ENCODE assay signal across 1 cellular context in genomic region chr19:34306213-34306661, GRCh38.
TF ChIP-seq lines count a peak whose summit lies in the region.

No MANE protein-coding gene starts in this region.

TF ChIP-seq in HepG2, 621 proteins besides CTCF, POLR2A, EP300 and RAD21 (continued from another document and continues in another):
- TF ChIP-seq PAXIP1 (CRISPR knock-in tag; conservative IDR thresholded peaks at IDR 0.05) (peak; percentile 64), ZNF136 (CRISPR knock-in tag; IDR thresholded peaks at IDR 0.05; ENCODE audit: low read depth) (no peak), ZNF343 (CRISPR knock-in tag; IDR thresholded peaks at IDR 0.05) (no peak), TFDP2 (CRISPR knock-in tag; IDR thresholded peaks at IDR 0.05) (peak; percentile 48; the same call in 1 of the 2 replicates), ZNF567 (CRISPR knock-in tag; IDR thresholded peaks at IDR 0.05; ENCODE audit: borderline replicate concordance) (no peak), ZNF251 (CRISPR knock-in tag; IDR thresholded peaks at IDR 0.05) (no peak), MAX (IDR thresholded peaks at IDR 0.05) (peak; percentile 89), ZNF263 (CRISPR knock-in tag; IDR thresholded peaks at IDR 0.05) (no peak; the same call in 1 of the 2 replicates), HNRNPL (IDR thresholded peaks at IDR 0.05; ENCODE audit: low read depth, low read length) (0 out of 2 replicates have a peak, but pooled peaks have one; percentile 67), ZNF569 (CRISPR knock-in tag; IDR thresholded peaks at IDR 0.05; ENCODE audit: borderline replicate concordance) (no peak), ZNF232 (CRISPR knock-in tag; IDR thresholded peaks at IDR 0.05; ENCODE audit: borderline replicate concordance) (no peak; the same call in 1 of the 2 replicates), THYN1 (CRISPR knock-in tag; IDR thresholded peaks at IDR 0.05; ENCODE audit: borderline replicate concordance, low read depth) (no peak), NPAS2 (CRISPR knock-in tag; IDR thresholded peaks at IDR 0.05; ENCODE audit: borderline replicate concordance) (no peak), YEATS2 (CRISPR knock-in tag; IDR thresholded peaks at IDR 0.05; ENCODE audit: borderline replicate concordance) (no peak; the same call in 1 of the 2 replicates), ZMYM2 (CRISPR knock-in tag; IDR thresholded peaks at IDR 0.05) (no peak), ZNF83 (CRISPR knock-in tag; IDR thresholded peaks at IDR 0.05; ENCODE audit: borderline replicate concordance) (no peak), GMEB2 (CRISPR knock-in tag; IDR thresholded peaks at IDR 0.05; ENCODE audit: low read depth) (no peak), ZSCAN5A (CRISPR knock-in tag; IDR thresholded peaks at IDR 0.05; ENCODE audit: borderline replicate concordance) (no peak), TCF7 (IDR thresholded peaks at IDR 0.05; ENCODE audit: low read depth) (no peak), TBX2 (CRISPR knock-in tag; IDR thresholded peaks at IDR 0.05; ENCODE audit: borderline replicate concordance) (peak; percentile 49; the same call in 1 of the 2 replicates), TEAD3 (CRISPR knock-in tag; optimal IDR thresholded peaks at IDR 0.05; ENCODE audit: borderline replicate concordance) (peak; percentile 78), ZBTB2 (CRISPR knock-in tag; IDR thresholded peaks at IDR 0.05; ENCODE audit: low read depth) (no peak), FOXJ3 (CRISPR knock-in tag; IDR thresholded peaks at IDR 0.05; ENCODE audit: borderline replicate concordance) (no peak), YY1 (IDR thresholded peaks at IDR 0.05; ENCODE audit: insufficient read depth, insufficient replicate concordance, low read depth, low read length) (peak; percentile 56), CBX1 (IDR thresholded peaks at IDR 0.05; ENCODE audit: low read depth) (no peak), ZNF839 (CRISPR knock-in tag; IDR thresholded peaks at IDR 0.05; ENCODE audit: borderline replicate concordance) (no peak), TGIF2 (CRISPR knock-in tag; IDR thresholded peaks at IDR 0.05) (no peak), AKNA (CRISPR knock-in tag; IDR thresholded peaks at IDR 0.05; ENCODE audit: borderline replicate concordance) (no peak), THAP9 (CRISPR knock-in tag; IDR thresholded peaks at IDR 0.05; ENCODE audit: borderline replicate concordance) (peak; percentile 97), ZNF550 (CRISPR knock-in tag; IDR thresholded peaks at IDR 0.05; ENCODE audit: borderline replicate concordance) (no peak), TOE1 (CRISPR knock-in tag; IDR thresholded peaks at IDR 0.05) (no peak), ZNF124 (CRISPR knock-in tag; IDR thresholded peaks at IDR 0.05) (no peak), ARID4A (CRISPR knock-in tag; IDR thresholded peaks at IDR 0.05; ENCODE audit: borderline replicate concordance) (peak; percentile 57; the same call in 1 of the 2 replicates), NR2F2 (IDR thresholded peaks at IDR 0.05; ENCODE audit: borderline replicate concordance, low read depth) (no peak), ZNF614 (CRISPR knock-in tag; IDR thresholded peaks at IDR 0.05; ENCODE audit: borderline replicate concordance) (no peak), NFIC (IDR thresholded peaks at IDR 0.05; ENCODE audit: low read length) (no peak)
